Comparison of ENCODE assay signal across 15 cellular contexts in the genomic region with DNA sequence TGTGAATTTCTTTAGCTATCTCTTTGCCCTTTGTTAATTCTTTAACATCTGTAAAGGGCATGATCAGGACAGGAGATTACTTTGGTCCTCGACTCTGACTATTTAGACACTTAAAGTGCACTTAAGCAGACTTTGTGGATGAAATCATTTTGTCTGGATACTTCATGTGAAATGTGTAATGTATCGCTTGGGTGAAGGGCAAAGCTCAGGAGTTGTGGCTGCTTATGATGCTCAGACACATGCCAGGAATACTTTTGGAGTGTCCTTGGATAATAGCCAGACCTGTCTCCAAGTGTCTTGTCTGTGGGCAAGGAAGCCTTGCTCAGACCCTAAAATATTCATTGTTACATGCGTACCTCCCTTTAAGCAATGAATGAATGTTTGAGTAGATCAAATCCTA.
DNase-seq lines count a peak whose midpoint lies in the region; ATAC-seq, FAIRE-seq and TF ChIP-seq lines count a peak whose summit lies in the region.
"Had no signal": no experiment of that assay in that cellular context is flagged by ENCODE, and none has a peak within 500 bp of the region (broad histone marks: within the 10 kb centered on the region; RNA-seq: fewer than 3 reads in every experiment).

No MANE protein-coding gene starts in this region.

- DNase-seq in AG08396 (ENCODE audit: low spot score) (peak; percentile 40), HTR-8/SVneo (ENCODE audit: insufficient read length, low spot score) (peak; percentile 93), cardiac fibroblast (ENCODE audit: low read depth in 2 of 2) (peak; percentile 87 to 94), lung (ENCODE audit: low spot score) (no peak), GM12892 (ENCODE audit: insufficient read length) (no peak), thyroid gland (no peak)
- DNase-seq in activated CD4-positive, alpha-beta T cell treated with anti-CD3 and anti-CD28 coated beads, Interleukin-2, amount 10 ng/mL, durations not matched to agents 7 days and 5 days, result no peak
- no peak for DNase-seq in naive thymus-derived CD4-positive, alpha-beta T cell
- DNase-seq: activated naive CD4-positive, alpha-beta T cell; CD4-positive, CD25-positive, alpha-beta regulatory T cell; H9; hippocampal formation; NCI-H1694; sigmoid colon; T-cell had no signal

- ATAC-seq in lung (ENCODE audit: insufficient read depth, low FRiP score), result peak; percentile 29
- ATAC-seq in naive thymus-derived CD4-positive, alpha-beta T cell, result no peak

- H3K4me1 Mint-ChIP-seq in activated CD4-positive, alpha-beta T cell treated with anti-CD3 and anti-CD28 coated beads, Interleukin-2, amount 10 ng/mL, durations not matched to agents 7 days and 5 days, result peaks cover 5% of the 10 kb centered on the region
- H3K4me1 Mint-ChIP-seq in naive thymus-derived CD4-positive, alpha-beta T cell, result peaks cover 0 to 7% (median 0%) of the 10 kb centered on the region in 7 donors
- H3K4me1 Mint-ChIP-seq: T-cell had no signal

- POLR2A ChIA-PET in activated CD4-positive, alpha-beta T cell treated with anti-CD3 and anti-CD28 coated beads, Interleukin-2, amount 10 ng/mL, durations not matched to agents 7 days and 5 days (lab: Charles Lee), result no interaction called here
- POLR2A ChIA-PET in naive thymus-derived CD4-positive, alpha-beta T cell (lab: Charles Lee), result no interaction called here

- H3K36me3 Mint-ChIP-seq in activated CD4-positive, alpha-beta T cell treated with anti-CD3 and anti-CD28 coated beads, Interleukin-2, amount 10 ng/mL, durations not matched to agents 7 days and 5 days (ENCODE audit: low read depth), result no peaks in the 10 kb centered on the region
- no peaks in the 10 kb centered on the region for H3K36me3 Mint-ChIP-seq in naive thymus-derived CD4-positive, alpha-beta T cell
- H3K36me3 Mint-ChIP-seq: CD4-positive, CD25-positive, alpha-beta regulatory T cell; T-cell had no signal

- FAIRE-seq in HTR-8/SVneo (lab: Jason Lieb, UNC) (peak; percentile 85), GM12892 (lab: Jason Lieb, UNC) (no peak)

- peaks cover 2 to 3% of the 10 kb centered on the region in 2 donors for H3K4me1 ChIP-seq in lung (ENCODE audit: control insufficient read depth in 2 of 2, insufficient read depth in 2 of 2, low read length in 2 of 2)
- peaks cover 2 to 11% of the 10 kb centered on the region in 2 donors for H3K4me1 ChIP-seq in thyroid gland
- H3K4me1 ChIP-seq in naive thymus-derived CD4-positive, alpha-beta T cell (ENCODE audit: control insufficient read depth in 2 of 2, insufficient read depth in 2 of 2, low read length in 2 of 2), result no peaks in the 10 kb centered on the region

- H3K9me3 ChIP-seq in lung (ENCODE audit: control insufficient read depth in 2 of 2, insufficient read depth in 1 of 2, low read length in 1 of 2), result no peaks in the 10 kb centered on the region
- H3K9me3 ChIP-seq in thyroid gland, result no peaks in the 10 kb centered on the region
- no peaks in the 10 kb centered on the region for H3K9me3 ChIP-seq in naive thymus-derived CD4-positive, alpha-beta T cell (ENCODE audit: control insufficient read depth in 2 of 3, low read length in 3 of 3)
- H3K9me3 ChIP-seq: sigmoid colon had no signal

- no peak overlapping the region for H3K4me3 Mint-ChIP-seq in activated CD4-positive, alpha-beta T cell treated with anti-CD3 and anti-CD28 coated beads, Interleukin-2, amount 10 ng/mL, durations not matched to agents 7 days and 5 days
- no peak overlapping the region for H3K4me3 Mint-ChIP-seq in naive thymus-derived CD4-positive, alpha-beta T cell
- H3K4me3 Mint-ChIP-seq: CD4-positive, CD25-positive, alpha-beta regulatory T cell; H9; T-cell had no signal

- H3K27me3 Mint-ChIP-seq in activated CD4-positive, alpha-beta T cell treated with anti-CD3 and anti-CD28 coated beads, Interleukin-2, amount 10 ng/mL, durations not matched to agents 7 days and 5 days, result no peaks in the 10 kb centered on the region
- H3K27me3 Mint-ChIP-seq in naive thymus-derived CD4-positive, alpha-beta T cell, result peaks cover 2 to 16% (median 8%) of the 10 kb centered on the region in 5 donors
- H3K27me3 Mint-ChIP-seq: CD4-positive, CD25-positive, alpha-beta regulatory T cell had no signal

- no peak overlapping the region for H3K27ac Mint-ChIP-seq in activated CD4-positive, alpha-beta T cell treated with anti-CD3 and anti-CD28 coated beads, Interleukin-2, amount 10 ng/mL, durations not matched to agents 7 days and 5 days
- no peak overlapping the region for H3K27ac Mint-ChIP-seq in naive thymus-derived CD4-positive, alpha-beta T cell
- H3K27ac Mint-ChIP-seq: CD4-positive, CD25-positive, alpha-beta regulatory T cell; H9; T-cell had no signal

- H3K9me3 Mint-ChIP-seq in activated CD4-positive, alpha-beta T cell treated with anti-CD3 and anti-CD28 coated beads, Interleukin-2, amount 10 ng/mL, durations not matched to agents 7 days and 5 days, result no peaks in the 10 kb centered on the region
- H3K9me3 Mint-ChIP-seq in naive thymus-derived CD4-positive, alpha-beta T cell, result peaks cover 0 to 6% (median 0%) of the 10 kb centered on the region in 11 donors
- H3K9me3 Mint-ChIP-seq: H9 had no signal

- 66 to 85% methylated on average over 3 of the region's 3 CpGs for WGBS in lung, 2 donors
- WGBS in thyroid gland, 2 donors, result 59 to 86% methylated on average over 3 of the region's 3 CpGs

- H3K36me3 ChIP-seq in lung (ENCODE audit: control insufficient read depth in 2 of 2, insufficient read depth in 2 of 2, low read length in 2 of 2) (no peaks in the 10 kb centered on the region), thyroid gland (no peaks in the 10 kb centered on the region)
- no peaks in the 10 kb centered on the region for H3K36me3 ChIP-seq in naive thymus-derived CD4-positive, alpha-beta T cell (ENCODE audit: control insufficient read depth in 2 of 3, insufficient read depth in 3 of 3, low read length in 3 of 3)
- H3K36me3 ChIP-seq: sigmoid colon had no signal

- no peaks in the 10 kb centered on the region for H3K27me3 ChIP-seq in lung (ENCODE audit: control insufficient read depth, insufficient read depth)
- H3K27me3 ChIP-seq in thyroid gland, result no peaks in the 10 kb centered on the region
- no peaks in the 10 kb centered on the region for H3K27me3 ChIP-seq in naive thymus-derived CD4-positive, alpha-beta T cell (ENCODE audit: control insufficient read depth in 2 of 2, insufficient read depth in 2 of 2, low read length in 2 of 2)
- H3K27me3 ChIP-seq: sigmoid colon had no signal

- TF ChIP-seq CTCF in cardiac fibroblast (IDR thresholded peaks at IDR 0.05; ENCODE audit: low read depth, low read length) (no peak), lung (IDR thresholded peaks at IDR 0.05; ENCODE audit: control extremely low read depth, extremely low read depth) (no peak), thyroid gland (IDR thresholded peaks at IDR 0.05) (no peak)

- intact Hi-C loops in thyroid gland (cut with DNase I), result no loop called here
- intact Hi-C loops in naive thymus-derived CD4-positive, alpha-beta T cell (cut with micrococcal nuclease), result no loop called here

- CTCF ChIA-PET in activated CD4-positive, alpha-beta T cell treated with anti-CD3 and anti-CD28 coated beads, Interleukin-2, amount 10 ng/mL, durations not matched to agents 7 days and 5 days (lab: Charles Lee), result no interaction called here
- CTCF ChIA-PET in naive thymus-derived CD4-positive, alpha-beta T cell (lab: Charles Lee), result no interaction called here

- TF ChIP-seq POLR2A in GM12892 (IDR thresholded peaks at IDR 0.05; ENCODE audit: low read depth, low read length) (no peak), thyroid gland (IDR thresholded peaks at IDR 0.05) (no peak)

- H3K4me3 ChIP-seq in cardiac fibroblast (replicated peaks in 1 of 2; ENCODE audit: low read depth in 2 of 2, low read length in 2 of 2) (no peak overlapping the region), lung (no peak overlapping the region), thyroid gland (replicated peaks in 1 of 3) (no peak overlapping the region)
- no peak overlapping the region for H3K4me3 ChIP-seq in naive thymus-derived CD4-positive, alpha-beta T cell (ENCODE audit: low read length)
- H3K4me3 ChIP-seq: sigmoid colon had no signal

- H3K27ac ChIP-seq in lung (ENCODE audit: low read depth in 1 of 2, low read length in 1 of 2) (no peak overlapping the region), thyroid gland (no peak overlapping the region)
- H3K27ac ChIP-seq in naive thymus-derived CD4-positive, alpha-beta T cell (ENCODE audit: low read depth, low read length), result no peak overlapping the region

Comparison
In these comparisons a context has a peak if more than half of its experiments do, and no peak if none do; other contexts are left out.
1. DNase-seq: peak in AG08396 (single experiment), HTR-8/SVneo (single experiment) and cardiac fibroblast (2 of 2); none in lung (single experiment), activated CD4-positive, alpha-beta T cell treated with anti-CD3 and anti-CD28 coated beads, Interleukin-2, amount 10 ng/mL, durations not matched to agents 7 days and 5 days (single experiment), GM12892 (single experiment), thyroid gland (0 of 2) and naive thymus-derived CD4-positive, alpha-beta T cell (0 of 9).